ENCODE assay signal across 10 cellular contexts in the genomic region with DNA sequence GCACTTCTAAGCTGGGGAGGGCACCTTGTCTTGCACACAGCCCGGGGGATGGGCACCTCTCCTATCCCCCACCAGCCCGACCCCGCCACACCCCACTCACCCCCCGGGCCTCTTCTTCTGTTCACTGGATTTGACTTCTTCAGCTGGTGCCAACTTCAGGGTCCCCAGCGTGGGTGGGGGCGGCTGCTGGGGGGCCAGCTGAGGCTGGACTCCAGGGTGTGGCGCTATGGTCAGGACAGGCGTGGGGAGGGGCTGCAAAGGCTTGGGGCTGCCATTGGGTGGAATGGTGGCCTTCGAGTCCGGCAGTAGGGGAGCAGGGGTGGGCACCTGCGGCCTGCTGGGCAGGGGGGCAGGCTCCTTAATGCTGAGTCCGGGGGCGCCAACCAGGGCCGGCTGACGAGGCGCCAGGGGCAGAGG. TPM values are rescaled to one million over a fixed set of nuclear protein-coding genes. Genes with fewer than 3 reads are reported as not detected.
DNase-seq lines count a peak whose midpoint lies in the region; ATAC-seq and TF ChIP-seq lines count a peak whose summit lies in the region.
"Had no signal": no experiment of that assay in that cellular context is flagged by ENCODE, and none has a peak within 500 bp of the region (broad histone marks: within the 10 kb centered on the region; RNA-seq: fewer than 3 reads in every experiment).

No MANE protein-coding gene starts in this region.

- no peaks in the 10 kb centered on the region for H3K27me3 ChIP-seq in CD4-positive, alpha-beta T cell (ENCODE audit: control insufficient read depth, insufficient read depth, low read length)
- no peaks in the 10 kb centered on the region for H3K27me3 ChIP-seq in prostate gland (replicated peaks; ENCODE audit: insufficient read depth)

- H3K27ac ChIP-seq in CD4-positive, alpha-beta T cell (ENCODE audit: low read depth, low read length): no peak overlapping the region
- H3K27ac ChIP-seq in VCaP (peak overlapping the region; percentile 95), prostate gland (peak overlapping the region; percentile 97 to 99)

- DNase-seq in CD4-positive, alpha-beta T cell: no peak
- DNase-seq in glutamatergic neuron (no peak), prostate gland (ENCODE audit: low spot score) (no peak), NCI-H510A (lab: John Stamatoyannopoulos, UW) (no peak), AG08395 (ENCODE audit: low spot score) (no peak), mesenteric fat pad (ENCODE audit: low spot score) (no peak), Kasumi-1 (lab: John Stamatoyannopoulos, UW) (no peak)
- DNase-seq: cortex of kidney had no signal

- TF ChIP-seq CTCF in CD4-positive, alpha-beta T cell (IDR thresholded peaks at IDR 0.05): no peak
- no peak for TF ChIP-seq CTCF in VCaP (conservative IDR thresholded peaks at IDR 0.05)
- no peak for TF ChIP-seq CTCF in glutamatergic neuron (IDR thresholded peaks at IDR 0.05; ENCODE audit: partially characterized antibody, unreplicated experiment)
- no peak for TF ChIP-seq CTCF in prostate gland (IDR thresholded peaks at IDR 0.05)

- POLR2A ChIA-PET in CD4-positive, alpha-beta T cell (lab: Charles Lee): no interaction called here

- intact Hi-C loops in CD4-positive, alpha-beta T cell (cut with DNase I, micrococcal nuclease): loop anchor here in 1 of 2 experiments (5.0 to 10.0 kb wide), 3 partner anchors 200 to 352 kb away; partner anchors contain the start of genes CLUH, OVCA2 and PAFAH1B1
- intact Hi-C loops in prostate gland (cut with DNase I): loop anchor here (10.0 kb wide), 1 partner anchor 340 kb away; the partner anchor contains the start of gene HIC1

- peaks cover 69% of the 10 kb centered on the region for H3K4me1 Mint-ChIP-seq in CD4-positive, alpha-beta T cell (ENCODE audit: low read depth)
- peaks cover 41% of the 10 kb centered on the region for H3K4me1 Mint-ChIP-seq in glutamatergic neuron (ENCODE audit: low read depth, unreplicated experiment)

- ATAC-seq in CD4-positive, alpha-beta T cell (ENCODE audit: poor library complexity): no peak
- ATAC-seq: activated CD4-positive, CD25-positive, alpha-beta regulatory T cell treated with anti-CD3 and anti-CD28 coated beads, Interleukin-2, amount 50 U/mL, for 24 hours had no signal

- H3K4me1 ChIP-seq in prostate gland (replicated peaks): peaks cover 51% of the 10 kb centered on the region

- H3K36me3 ChIP-seq in prostate gland: no peaks in the 10 kb centered on the region

- TF ChIP-seq POLR2A in prostate gland (IDR thresholded peaks at IDR 0.05): no peak

- H3K9me3 ChIP-seq in CD4-positive, alpha-beta T cell (ENCODE audit: control insufficient read depth, low read length): no peaks in the 10 kb centered on the region
- no peaks in the 10 kb centered on the region for H3K9me3 ChIP-seq in prostate gland

- CTCF ChIA-PET in CD4-positive, alpha-beta T cell (lab: Charles Lee): no interaction called here

- WGBS in prostate gland: 82% methylated on average over 16 of the region's 16 CpGs

- H3K4me3 ChIP-seq in prostate gland: no peak overlapping the region

- peaks cover 25% of the 10 kb centered on the region for H3K36me3 Mint-ChIP-seq in CD4-positive, alpha-beta T cell (ENCODE audit: low read depth)
- H3K36me3 Mint-ChIP-seq in glutamatergic neuron (ENCODE audit: unreplicated experiment): no peaks in the 10 kb centered on the region

- no peaks in the 10 kb centered on the region for H3K27me3 Mint-ChIP-seq in CD4-positive, alpha-beta T cell
- peaks cover 19% of the 10 kb centered on the region for H3K27me3 Mint-ChIP-seq in glutamatergic neuron (ENCODE audit: unreplicated experiment)

- H3K27ac Mint-ChIP-seq in CD4-positive, alpha-beta T cell: peak overlapping the region; percentile 99
- H3K27ac Mint-ChIP-seq in glutamatergic neuron (ENCODE audit: unreplicated experiment): no peak overlapping the region

- H3K9me3 Mint-ChIP-seq in CD4-positive, alpha-beta T cell: no peaks in the 10 kb centered on the region
- peaks cover 23% of the 10 kb centered on the region for H3K9me3 Mint-ChIP-seq in glutamatergic neuron (ENCODE audit: unreplicated experiment)

- H3K4me3 Mint-ChIP-seq in CD4-positive, alpha-beta T cell: peak overlapping the region; percentile 86
- peak overlapping the region; percentile 86 for H3K4me3 Mint-ChIP-seq in glutamatergic neuron (ENCODE audit: unreplicated experiment)

RNA-seq across cellular contexts. Expression of gene MNT, which starts 6.1 kb away (rescaled TPM):
- total RNA-seq in CD4-positive, alpha-beta T cell: 100 to 1,000 TPM; 111 to 118 TPM
- total RNA-seq in glutamatergic neuron (ENCODE audit: unreplicated experiment) (41.0 TPM), prostate gland (10 to 100 TPM; 14.8 to 32.0 TPM), mesenteric fat pad (34.9 TPM)

RNA-seq across cellular contexts. Expression of gene SGSM2, which starts 57.5 kb away (rescaled TPM):
- 100 to 1,000 TPM; 147 to 154 TPM for total RNA-seq in CD4-positive, alpha-beta T cell
- total RNA-seq in glutamatergic neuron (ENCODE audit: unreplicated experiment) (111 TPM), prostate gland (100 to 1,000 TPM; 118 to 172 TPM), mesenteric fat pad (35.6 TPM)

RNA-seq across cellular contexts. Expression of gene TSR1, which starts 58.5 kb away (rescaled TPM):
- total RNA-seq in CD4-positive, alpha-beta T cell: 10 to 100 TPM; 29.6 to 31.9 TPM
- total RNA-seq in glutamatergic neuron (ENCODE audit: unreplicated experiment): 25.6 TPM
- 10 to 100 TPM; 34.8 to 42.9 TPM for total RNA-seq in prostate gland
- 34.5 TPM for total RNA-seq in mesenteric fat pad
